1 cellular context compared by ENCODE assay signal in the genomic region with DNA sequence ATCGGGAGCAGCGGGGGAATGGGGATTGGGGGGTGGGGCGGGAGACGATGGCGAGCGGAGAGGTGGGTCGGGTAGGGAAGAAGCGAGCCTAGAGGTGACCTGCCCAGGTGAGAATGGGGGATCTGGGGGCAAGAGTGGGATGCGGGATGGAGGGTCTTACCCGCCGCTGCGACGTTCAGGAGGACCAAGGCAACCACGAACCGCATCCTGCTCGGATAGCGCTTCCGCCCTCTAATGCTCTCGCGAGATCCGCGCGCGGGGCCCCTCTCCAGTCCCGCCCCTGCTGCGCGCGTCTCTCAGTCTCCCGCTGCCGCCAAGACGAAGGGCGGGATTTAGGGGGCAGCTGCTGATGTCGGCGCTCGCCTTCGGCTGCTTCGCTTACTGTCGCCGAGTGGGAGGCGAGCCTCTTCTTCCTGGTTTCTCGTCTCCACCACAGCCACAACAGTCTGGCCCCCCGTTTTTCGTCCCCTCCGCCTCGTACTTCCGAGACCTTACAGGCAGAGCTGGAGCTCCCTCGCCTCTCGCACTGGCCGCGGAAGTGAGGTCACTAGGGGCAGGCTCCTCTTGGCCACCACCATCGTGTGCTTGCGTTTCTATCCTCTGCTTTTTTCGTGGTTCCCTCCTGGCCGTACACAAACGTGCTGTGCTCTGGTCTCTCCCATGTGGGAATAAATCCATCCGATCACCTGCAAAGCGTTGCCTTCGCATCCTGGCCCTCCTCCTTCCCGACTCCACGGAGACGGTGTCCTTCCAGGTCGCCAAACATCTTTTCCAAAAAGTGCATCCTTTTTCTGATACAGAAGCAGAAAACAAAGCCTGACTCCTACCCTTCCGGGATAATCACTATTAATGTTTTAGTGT.
TF ChIP-seq lines count a peak whose summit lies in the region.

A gene (minus strand): TSS at position 233 of the 861 bp plus-strand sequence. CDS start 27 bp downstream, at position 206.

TF ChIP-seq in K562, 482 proteins besides CTCF, POLR2A, EP300 and RAD21 (continued from another document and continues in another):
- TF ChIP-seq ILF3 (IDR thresholded peaks at IDR 0.05; ENCODE audit: borderline replicate concordance) = no peak
- TF ChIP-seq ZNF143 (CRISPR knock-in tag; IDR thresholded peaks at IDR 0.05) = no peak
- TF ChIP-seq BHLHE40 (IDR thresholded peaks at IDR 0.05; ENCODE audit: low read length) = 0 out of 2 replicates have a peak, but pooled peaks have one; percentile 8
- TF ChIP-seq TEAD1 (CRISPR knock-in tag; IDR thresholded peaks at IDR 0.05) = no peak
- TF ChIP-seq, protein P1, sequence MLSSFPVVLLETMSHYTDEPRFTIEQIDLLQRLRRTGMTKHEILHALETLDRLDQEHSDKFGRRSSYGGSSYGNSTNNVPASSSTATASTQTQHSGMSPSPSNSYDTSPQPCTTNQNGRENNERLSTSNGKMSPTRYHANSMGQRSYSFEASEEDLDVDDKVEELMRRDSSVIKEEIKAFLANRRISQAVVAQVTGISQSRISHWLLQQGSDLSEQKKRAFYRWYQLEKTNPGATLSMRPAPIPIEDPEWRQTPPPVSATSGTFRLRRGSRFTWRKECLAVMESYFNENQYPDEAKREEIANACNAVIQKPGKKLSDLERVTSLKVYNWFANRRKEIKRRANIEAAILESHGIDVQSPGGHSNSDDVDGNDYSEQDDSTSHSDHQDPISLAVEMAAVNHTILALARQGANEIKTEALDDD (IDR thresholded peaks at IDR 0.05) = peak; percentile 56; the same call in 1 of the 2 replicates
- TF ChIP-seq NCOA6 (IDR thresholded peaks at IDR 0.05) = no peak
- no peak for TF ChIP-seq CREBBP (IDR thresholded peaks at IDR 0.05; ENCODE audit: low read depth, low read length)
- TF ChIP-seq NEUROD1 (IDR thresholded peaks at IDR 0.05; ENCODE audit: borderline replicate concordance, low read depth, low read length, partially characterized antibody) = peak; percentile 37
- TF ChIP-seq MED1 (CRISPR knock-in tag; IDR thresholded peaks at IDR 0.05; ENCODE audit: borderline replicate concordance) = no peak
- no peak for TF ChIP-seq KLF16 (IDR thresholded peaks at IDR 0.05)
- no peak for TF ChIP-seq FOXA1 (IDR thresholded peaks at IDR 0.05; ENCODE audit: borderline replicate concordance)
- TF ChIP-seq BMI1 (IDR thresholded peaks at IDR 0.05; ENCODE audit: low read length) = no peak
- TF ChIP-seq, protein P2, sequence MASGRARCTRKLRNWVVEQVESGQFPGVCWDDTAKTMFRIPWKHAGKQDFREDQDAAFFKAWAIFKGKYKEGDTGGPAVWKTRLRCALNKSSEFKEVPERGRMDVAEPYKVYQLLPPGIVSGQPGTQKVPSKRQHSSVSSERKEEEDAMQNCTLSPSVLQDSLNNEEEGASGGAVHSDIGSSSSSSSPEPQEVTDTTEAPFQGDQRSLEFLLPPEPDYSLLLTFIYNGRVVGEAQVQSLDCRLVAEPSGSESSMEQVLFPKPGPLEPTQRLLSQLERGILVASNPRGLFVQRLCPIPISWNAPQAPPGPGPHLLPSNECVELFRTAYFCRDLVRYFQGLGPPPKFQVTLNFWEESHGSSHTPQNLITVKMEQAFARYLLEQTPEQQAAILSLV (tag; IDR thresholded peaks at IDR 0.05) = 0 out of 2 replicates have a peak, but pooled peaks have one; percentile 45
- TF ChIP-seq, protein P3, sequence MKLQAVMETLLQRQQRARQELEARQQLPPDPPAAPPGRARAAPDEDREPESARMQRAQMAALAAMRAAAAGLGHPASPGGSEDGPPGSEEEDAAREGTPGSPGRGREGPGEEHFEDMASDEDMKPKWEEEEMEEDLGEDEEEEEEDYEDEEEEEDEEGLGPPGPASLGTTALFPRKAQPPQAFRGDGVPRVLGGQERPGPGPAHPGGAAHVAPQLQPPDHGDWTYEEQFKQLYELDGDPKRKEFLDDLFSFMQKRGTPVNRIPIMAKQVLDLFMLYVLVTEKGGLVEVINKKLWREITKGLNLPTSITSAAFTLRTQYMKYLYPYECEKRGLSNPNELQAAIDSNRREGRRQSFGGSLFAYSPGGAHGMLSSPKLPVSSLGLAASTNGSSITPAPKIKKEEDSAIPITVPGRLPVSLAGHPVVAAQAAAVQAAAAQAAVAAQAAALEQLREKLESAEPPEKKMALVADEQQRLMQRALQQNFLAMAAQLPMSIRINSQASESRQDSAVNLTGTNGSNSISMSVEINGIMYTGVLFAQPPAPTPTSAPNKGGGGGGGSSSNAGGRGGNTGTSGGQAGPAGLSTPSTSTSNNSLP (IDR thresholded peaks at IDR 0.05; ENCODE audit: borderline replicate concordance, low read depth, low read length) = no peak
- TF ChIP-seq SMC3 (conservative IDR thresholded peaks at IDR 0.05; ENCODE audit: insufficient read depth, low read depth, low read length) = no peak
- TF ChIP-seq, protein P4, sequence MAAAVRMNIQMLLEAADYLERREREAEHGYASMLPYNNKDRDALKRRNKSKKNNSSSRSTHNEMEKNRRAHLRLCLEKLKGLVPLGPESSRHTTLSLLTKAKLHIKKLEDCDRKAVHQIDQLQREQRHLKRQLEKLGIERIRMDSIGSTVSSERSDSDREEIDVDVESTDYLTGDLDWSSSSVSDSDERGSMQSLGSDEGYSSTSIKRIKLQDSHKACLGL (CRISPR knock-in tag; IDR thresholded peaks at IDR 0.05; ENCODE audit: borderline replicate concordance, poor library complexity, severe bottlenecking) = no peak
- peak; percentile 97 for TF ChIP-seq PHF8 (IDR thresholded peaks at IDR 0.05; ENCODE audit: borderline replicate concordance, low read length)
- TF ChIP-seq STAT5B (CRISPR knock-in tag; IDR thresholded peaks at IDR 0.05) = no peak
- TF ChIP-seq NR2F6 (CRISPR knock-in tag; IDR thresholded peaks at IDR 0.05) = no peak
- no peak for TF ChIP-seq RBM34 (IDR thresholded peaks at IDR 0.05; ENCODE audit: borderline replicate concordance, insufficient read depth, low read length)
- TF ChIP-seq, protein P5, sequence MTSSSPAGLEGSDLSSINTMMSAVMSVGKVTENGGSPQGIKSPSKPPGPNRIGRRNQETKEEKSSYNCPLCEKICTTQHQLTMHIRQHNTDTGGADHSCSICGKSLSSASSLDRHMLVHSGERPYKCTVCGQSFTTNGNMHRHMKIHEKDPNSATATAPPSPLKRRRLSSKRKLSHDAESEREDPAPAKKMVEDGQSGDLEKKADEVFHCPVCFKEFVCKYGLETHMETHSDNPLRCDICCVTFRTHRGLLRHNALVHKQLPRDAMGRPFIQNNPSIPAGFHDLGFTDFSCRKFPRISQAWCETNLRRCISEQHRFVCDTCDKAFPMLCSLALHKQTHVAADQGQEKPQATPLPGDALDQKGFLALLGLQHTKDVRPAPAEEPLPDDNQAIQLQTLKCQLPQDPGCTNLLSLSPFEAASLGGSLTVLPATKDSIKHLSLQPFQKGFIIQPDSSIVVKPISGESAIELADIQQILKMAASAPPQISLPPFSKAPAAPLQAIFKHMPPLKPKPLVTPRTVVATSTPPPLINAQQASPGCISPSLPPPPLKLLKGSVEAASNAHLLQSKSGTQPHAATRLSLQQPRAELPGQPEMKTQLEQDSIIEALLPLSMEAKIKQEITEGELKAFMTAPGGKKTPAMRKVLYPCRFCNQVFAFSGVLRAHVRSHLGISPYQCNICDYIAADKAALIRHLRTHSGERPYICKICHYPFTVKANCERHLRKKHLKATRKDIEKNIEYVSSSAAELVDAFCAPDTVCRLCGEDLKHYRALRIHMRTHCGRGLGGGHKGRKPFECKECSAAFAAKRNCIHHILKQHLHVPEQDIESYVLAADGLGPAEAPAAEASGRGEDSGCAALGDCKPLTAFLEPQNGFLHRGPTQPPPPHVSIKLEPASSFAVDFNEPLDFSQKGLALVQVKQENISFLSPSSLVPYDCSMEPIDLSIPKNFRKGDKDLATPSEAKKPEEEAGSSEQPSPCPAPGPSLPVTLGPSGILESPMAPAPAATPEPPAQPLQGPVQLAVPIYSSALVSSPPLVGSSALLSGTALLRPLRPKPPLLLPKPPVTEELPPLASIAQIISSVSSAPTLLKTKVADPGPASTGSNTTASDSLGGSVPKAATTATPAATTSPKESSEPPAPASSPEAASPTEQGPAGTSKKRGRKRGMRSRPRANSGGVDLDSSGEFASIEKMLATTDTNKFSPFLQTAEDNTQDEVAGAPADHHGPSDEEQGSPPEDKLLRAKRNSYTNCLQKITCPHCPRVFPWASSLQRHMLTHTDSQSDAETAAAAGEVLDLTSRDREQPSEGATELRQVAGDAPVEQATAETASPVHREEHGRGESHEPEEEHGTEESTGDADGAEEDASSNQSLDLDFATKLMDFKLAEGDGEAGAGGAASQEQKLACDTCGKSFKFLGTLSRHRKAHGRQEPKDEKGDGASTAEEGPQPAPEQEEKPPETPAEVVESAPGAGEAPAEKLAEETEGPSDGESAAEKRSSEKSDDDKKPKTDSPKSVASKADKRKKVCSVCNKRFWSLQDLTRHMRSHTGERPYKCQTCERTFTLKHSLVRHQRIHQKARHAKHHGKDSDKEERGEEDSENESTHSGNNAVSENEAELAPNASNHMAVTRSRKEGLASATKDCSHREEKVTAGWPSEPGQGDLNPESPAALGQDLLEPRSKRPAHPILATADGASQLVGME (CRISPR knock-in tag; IDR thresholded peaks at IDR 0.05) = no peak
- TF ChIP-seq ZNF217 (CRISPR knock-in tag; IDR thresholded peaks at IDR 0.05) = no peak
- no peak for TF ChIP-seq NFYB (IDR thresholded peaks at IDR 0.05; ENCODE audit: extremely low read depth, insufficient read length)
- TF ChIP-seq CREM (IDR thresholded peaks at IDR 0.05; ENCODE audit: low read depth) = peak; percentile 89
- TF ChIP-seq PYGO2 (tag; IDR thresholded peaks at IDR 0.05) = no peak
- TF ChIP-seq, protein P6, sequence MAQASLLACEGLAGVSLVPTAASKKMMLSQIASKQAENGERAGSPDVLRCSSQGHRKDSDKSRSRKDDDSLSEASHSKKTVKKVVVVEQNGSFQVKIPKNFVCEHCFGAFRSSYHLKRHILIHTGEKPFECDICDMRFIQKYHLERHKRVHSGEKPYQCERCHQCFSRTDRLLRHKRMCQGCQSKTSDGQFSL (CRISPR knock-in tag; IDR thresholded peaks at IDR 0.05) = no peak
- TF ChIP-seq, protein P6 (tag; IDR thresholded peaks at IDR 0.05) = no peak
- peak; percentile 67; the same call in 1 of the 2 replicates for TF ChIP-seq MTA1 (IDR thresholded peaks at IDR 0.05; ENCODE audit: borderline replicate concordance)
- TF ChIP-seq KDM2B (CRISPR knock-in tag; IDR thresholded peaks at IDR 0.05) = no peak
- TF ChIP-seq BRCA1 (IDR thresholded peaks at IDR 0.05) = no peak
- TF ChIP-seq BRCA1 (CRISPR knock-in tag; IDR thresholded peaks at IDR 0.05) = no peak
- TF ChIP-seq KDM5B (IDR thresholded peaks at IDR 0.05; ENCODE audit: insufficient replicate concordance, low read depth, low read length) = peak; percentile 96
- no peak for TF ChIP-seq ZNF184 (CRISPR knock-in tag; IDR thresholded peaks at IDR 0.05)
- TF ChIP-seq, protein P7, sequence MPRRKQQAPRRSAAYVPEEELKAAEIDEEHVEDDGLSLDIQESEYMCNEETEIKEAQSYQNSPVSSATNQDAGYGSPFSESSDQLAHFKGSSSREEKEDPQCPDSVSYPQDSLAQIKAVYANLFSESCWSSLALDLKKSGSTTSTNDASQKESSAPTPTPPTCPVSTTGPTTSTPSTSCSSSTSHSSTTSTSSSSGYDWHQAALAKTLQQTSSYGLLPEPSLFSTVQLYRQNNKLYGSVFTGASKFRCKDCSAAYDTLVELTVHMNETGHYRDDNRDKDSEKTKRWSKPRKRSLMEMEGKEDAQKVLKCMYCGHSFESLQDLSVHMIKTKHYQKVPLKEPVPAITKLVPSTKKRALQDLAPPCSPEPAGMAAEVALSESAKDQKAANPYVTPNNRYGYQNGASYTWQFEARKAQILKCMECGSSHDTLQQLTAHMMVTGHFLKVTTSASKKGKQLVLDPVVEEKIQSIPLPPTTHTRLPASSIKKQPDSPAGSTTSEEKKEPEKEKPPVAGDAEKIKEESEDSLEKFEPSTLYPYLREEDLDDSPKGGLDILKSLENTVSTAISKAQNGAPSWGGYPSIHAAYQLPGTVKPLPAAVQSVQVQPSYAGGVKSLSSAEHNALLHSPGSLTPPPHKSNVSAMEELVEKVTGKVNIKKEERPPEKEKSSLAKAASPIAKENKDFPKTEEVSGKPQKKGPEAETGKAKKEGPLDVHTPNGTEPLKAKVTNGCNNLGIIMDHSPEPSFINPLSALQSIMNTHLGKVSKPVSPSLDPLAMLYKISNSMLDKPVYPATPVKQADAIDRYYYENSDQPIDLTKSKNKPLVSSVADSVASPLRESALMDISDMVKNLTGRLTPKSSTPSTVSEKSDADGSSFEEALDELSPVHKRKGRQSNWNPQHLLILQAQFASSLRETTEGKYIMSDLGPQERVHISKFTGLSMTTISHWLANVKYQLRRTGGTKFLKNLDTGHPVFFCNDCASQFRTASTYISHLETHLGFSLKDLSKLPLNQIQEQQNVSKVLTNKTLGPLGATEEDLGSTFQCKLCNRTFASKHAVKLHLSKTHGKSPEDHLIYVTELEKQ (CRISPR knock-in tag; IDR thresholded peaks at IDR 0.05) = no peak
- TF ChIP-seq, protein P8, sequence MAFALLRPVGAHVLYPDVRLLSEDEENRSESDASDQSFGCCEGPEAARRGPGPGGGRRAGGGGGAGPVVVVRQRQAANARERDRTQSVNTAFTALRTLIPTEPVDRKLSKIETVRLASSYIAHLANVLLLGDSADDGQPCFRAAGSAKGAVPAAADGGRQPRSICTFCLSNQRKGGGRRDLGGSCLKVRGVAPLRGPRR (CRISPR knock-in tag; IDR thresholded peaks at IDR 0.05) = no peak
- TF ChIP-seq ESRRA (IDR thresholded peaks at IDR 0.05; ENCODE audit: borderline replicate concordance, low read depth) = peak; percentile 56; the same call in 1 of the 2 replicates
- no peak for TF ChIP-seq TAL1 (IDR thresholded peaks at IDR 0.05)
- TF ChIP-seq, protein P9, sequence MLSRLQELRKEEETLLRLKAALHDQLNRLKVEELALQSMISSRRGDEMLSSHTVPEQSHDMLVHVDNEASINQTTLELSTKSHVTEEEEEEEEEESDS (CRISPR knock-in tag; IDR thresholded peaks at IDR 0.05) = no peak
- no peak; the same call in 1 of the 2 replicates for TF ChIP-seq HCFC1 (IDR thresholded peaks at IDR 0.05; ENCODE audit: low read depth, low read length)
- TF ChIP-seq, protein P10, sequence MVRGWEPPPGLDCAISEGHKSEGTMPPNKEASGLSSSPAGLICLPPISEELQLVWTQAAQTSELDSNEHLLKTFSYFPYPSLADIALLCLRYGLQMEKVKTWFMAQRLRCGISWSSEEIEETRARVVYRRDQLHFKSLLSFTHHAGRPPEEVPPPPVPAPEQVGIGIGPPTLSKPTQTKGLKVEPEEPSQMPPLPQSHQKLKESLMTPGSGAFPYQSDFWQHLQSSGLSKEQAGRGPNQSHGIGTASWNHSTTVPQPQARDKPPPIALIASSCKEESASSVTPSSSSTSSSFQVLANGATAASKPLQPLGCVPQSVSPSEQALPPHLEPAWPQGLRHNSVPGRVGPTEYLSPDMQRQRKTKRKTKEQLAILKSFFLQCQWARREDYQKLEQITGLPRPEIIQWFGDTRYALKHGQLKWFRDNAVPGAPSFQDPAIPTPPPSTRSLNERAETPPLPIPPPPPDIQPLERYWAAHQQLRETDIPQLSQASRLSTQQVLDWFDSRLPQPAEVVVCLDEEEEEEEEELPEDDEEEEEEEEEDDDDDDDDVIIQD (CRISPR knock-in tag; IDR thresholded peaks at IDR 0.05) = no peak
- TF ChIP-seq FOXK2 (conservative IDR thresholded peaks at IDR 0.05 in 1 of 2, IDR thresholded peaks at IDR 0.05 in 1 of 2; ENCODE audit: low read depth in 2 of 2) = peak in 1 of 2 experiments; percentile 16; a peak in 2 of 4 replicates
- TF ChIP-seq ETV6 (IDR thresholded peaks at IDR 0.05; ENCODE audit: borderline replicate concordance in 1 of 2, low read depth in 2 of 2, low read length in 1 of 2) = no peak; a peak in 1 of 4 replicates
- no peak for TF ChIP-seq ETV6 (CRISPR knock-in tag; IDR thresholded peaks at IDR 0.05; ENCODE audit: borderline replicate concordance)
- TF ChIP-seq SP1 (CRISPR knock-in tag; IDR thresholded peaks at IDR 0.05) = peak; percentile 70
- TF ChIP-seq U2AF1 (optimal IDR thresholded peaks at IDR 0.05; ENCODE audit: low read depth, low read length) = no peak
- no peak for TF ChIP-seq RFX7 (CRISPR knock-in tag; IDR thresholded peaks at IDR 0.05)
